20 cellular contexts compared by ENCODE assay signal in genomic region chr22:46381731-46382130, GRCh38.
"Had no signal": no experiment of that assay in that cellular context is flagged by ENCODE, and none has a peak within 500 bp of the region (broad histone marks: within the 10 kb centered on the region; RNA-seq: fewer than 3 reads in every experiment).

No MANE protein-coding gene starts in this region.

- H3K9me3 ChIP-seq: SJSA1 had no signal

- DNase-seq: KBM-7, MV-4-11, NCI-H1048, NCI-H1105, NCI-H1417 treated with DMSO at 0.1 percent for 48 hours, NCI-H146, NCI-H1694 treated with DMSO at 0.1 percent for 48 hours, NCI-H1930, NCI-H2081, NCI-H2107, NCI-H2227 treated with DMSO at 0.1 percent for 48 hours, NCI-H524 treated with DMSO at 0.1 percent for 48 hours, NCI-H69, NCI-H774, PC-3, SIG-M5 had no signal

- H3K27ac ChIP-seq: SJSA1, SK-N-MC had no signal

- H3K4me3 ChIP-seq: SJSA1, SK-N-MC had no signal

- ATAC-seq: Panc1, PC-3, Right ventricle myocardium inferior had no signal
